21 cellular contexts compared by ENCODE assay signal in the genomic region with DNA sequence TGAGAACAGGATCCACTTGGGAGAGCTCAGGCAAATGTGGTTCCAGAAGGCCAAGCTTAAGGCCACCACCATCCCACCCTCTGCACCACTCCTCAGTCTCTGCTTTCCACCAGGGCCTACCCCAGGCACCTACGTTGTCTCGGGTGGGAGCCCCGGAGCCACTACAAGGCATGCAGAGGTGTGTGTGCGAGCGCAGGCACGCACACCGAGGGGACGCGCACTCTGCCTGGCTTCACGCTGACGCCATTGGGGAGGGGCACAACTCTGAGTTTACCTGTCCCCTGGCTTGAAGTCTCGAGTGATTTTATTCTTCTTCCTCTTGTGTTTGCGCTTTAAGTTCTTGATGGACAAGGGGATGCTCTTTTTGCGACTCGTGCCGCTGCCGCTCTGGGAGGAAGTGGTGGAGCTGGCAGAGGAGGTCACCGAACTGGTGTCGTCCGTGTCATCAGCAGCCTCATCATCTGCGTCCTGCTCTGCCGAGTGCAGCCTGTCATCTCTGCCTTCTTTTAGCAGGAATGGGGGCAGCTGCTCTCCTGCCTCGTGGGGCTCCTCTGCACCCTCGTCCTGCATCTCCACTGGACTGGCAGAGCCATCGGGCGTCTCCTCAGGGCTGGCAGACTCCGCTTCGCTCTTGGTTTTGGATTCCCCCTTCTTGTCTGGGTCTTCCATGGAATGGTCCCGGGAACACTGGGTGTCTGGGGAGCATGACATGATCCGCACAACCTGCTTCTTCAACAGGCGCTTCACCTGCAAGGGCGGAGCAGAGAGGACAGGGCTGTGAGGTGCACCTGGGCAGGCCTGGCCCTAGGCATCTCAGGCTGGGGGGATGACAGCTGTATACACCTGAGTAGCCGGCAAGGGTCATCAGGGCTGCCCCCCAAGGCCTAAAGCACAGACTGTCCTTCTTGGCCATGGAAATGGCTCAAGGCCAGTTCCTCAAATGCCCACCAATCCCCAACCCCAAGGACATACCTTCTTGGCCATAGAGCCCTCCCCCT. TPM values are rescaled to one million over a fixed set of nuclear protein-coding genes. Genes with fewer than 3 reads are reported as not detected.
DNase-seq lines count a peak whose midpoint lies in the region; ATAC-seq and TF ChIP-seq lines count a peak whose summit lies in the region.
"Had no signal": no experiment of that assay in that cellular context is flagged by ENCODE, and none has a peak within 500 bp of the region (broad histone marks: within the 10 kb centered on the region; RNA-seq: fewer than 3 reads in every experiment).

No MANE protein-coding gene starts in this region.

- 86% methylated on average over 15 of the region's 33 CpGs for WGBS in mammary epithelial cell (ENCODE audit: low coverage, missing lambda C conversion rate)
- WGBS in transverse colon (ENCODE audit: low coverage in 1 of 2), 2 donors: 77 to 90% methylated on average over 7 to 33 of the region's 33 CpGs

- H3K9ac ChIP-seq in mammary epithelial cell (ENCODE audit: insufficient read depth, low read length): no peak overlapping the region
- H3K9ac ChIP-seq: KMS-11 had no signal

- peaks cover 28% of the 10 kb centered on the region for H3K4me1 ChIP-seq in mammary epithelial cell (ENCODE audit: insufficient read depth, low read length)
- H3K4me1 ChIP-seq in breast epithelium: no peaks in the 10 kb centered on the region
- H3K4me1 ChIP-seq in transverse colon: no peaks in the 10 kb centered on the region
- H3K4me1 ChIP-seq: Peyer's patch had no signal

- peaks cover 9% of the 10 kb centered on the region for H3K9me3 Mint-ChIP-seq in glutamatergic neuron (ENCODE audit: unreplicated experiment)
- H3K9me3 Mint-ChIP-seq in activated naive CD4-positive, alpha-beta T cell treated with anti-CD3 and anti-CD28 coated beads for 36 hours: no peaks in the 10 kb centered on the region
- H3K9me3 Mint-ChIP-seq: CD8-positive, alpha-beta memory T cell had no signal

- no peak overlapping the region for H3K4me2 ChIP-seq in mammary epithelial cell (ENCODE audit: insufficient read depth, low read depth, low read length)
- H3K4me2 ChIP-seq: KMS-11 had no signal

- TF ChIP-seq EP300 in transverse colon (IDR thresholded peaks at IDR 0.05; ENCODE audit: low read depth): no peak

- H4K20me1 ChIP-seq in mammary epithelial cell (ENCODE audit: insufficient read depth, low read length): no peaks in the 10 kb centered on the region

- TF ChIP-seq CTCF in mammary epithelial cell (conservative IDR thresholded peaks at IDR 0.05 in 1 of 2, IDR thresholded peaks at IDR 0.05 in 1 of 2; ENCODE audit: extremely low read depth in 1 of 2, insufficient read depth in 1 of 2, low read depth in 1 of 2, low read length in 2 of 2) (no peak), breast epithelium (IDR thresholded peaks at IDR 0.05) (no peak), RWPE1 (conservative IDR thresholded peaks at IDR 0.05; ENCODE audit: low read depth) (no peak), glutamatergic neuron (IDR thresholded peaks at IDR 0.05; ENCODE audit: partially characterized antibody, unreplicated experiment) (no peak), transverse colon (IDR thresholded peaks at IDR 0.05) (no peak)

- POLR2A ChIA-PET in RWPE1 (lab: Yijun Ruan, JAX; ENCODE audit: low non-redundant PET): no interaction called here

- dilution Hi-C loops in mammary epithelial cell (cut with HindIII; ENCODE audit: low sequenced_read_pairs): loop anchor here (5.0 to 10.0 kb wide), 4 partner anchors 33 to 107 kb away; a partner anchor contains a TSS

- in situ Hi-C loops in mammary epithelial cell (cut with MboI; ENCODE audit: low sequenced_read_pairs in 2 of 2) (loop anchor here (5.0 to 10.0 kb wide), 4 partner anchors 92 to 108 kb away; a partner anchor contains a TSS), transverse colon (cut with MboI; ENCODE audit: low pct_ligation_motif_present in 1 of 4, low pct_unique_long_range_greater_than_20kb in 1 of 4, low sequenced_read_pairs in 3 of 4) (loop anchor here (5.0 to 10.0 kb wide), 2 partner anchors 95 to 97 kb away; a partner anchor contains a TSS)

- peaks cover 19% of the 10 kb centered on the region for H3K36me3 ChIP-seq in mammary epithelial cell (ENCODE audit: insufficient read depth, low read length)
- H3K36me3 ChIP-seq in breast epithelium: peaks cover 5% of the 10 kb centered on the region
- peaks cover 0 to 31% (median 15%) of the 10 kb centered on the region in 4 donors for H3K36me3 ChIP-seq in transverse colon

- intact Hi-C loops in mammary epithelial cell (cut with micrococcal nuclease): loop anchor here (10.0 kb wide), 1 partner anchor 275 kb away; no protein-coding TSS in a partner anchor
- intact Hi-C loops in breast epithelium (cut with DNase I; ENCODE audit: low total_unique reads): loop anchor here (5.0 to 10.0 kb wide), 2 partner anchors 92 to 575 kb away; a partner anchor contains a TSS
- intact Hi-C loops in transverse colon (cut with DNase I; ENCODE audit: low total_unique reads): loop anchor here (10.0 kb wide), 1 partner anchor 165 kb away; no protein-coding TSS in a partner anchor
- intact Hi-C loops in activated naive CD4-positive, alpha-beta T cell treated with anti-CD3 and anti-CD28 coated beads for 36 hours (cut with micrococcal nuclease): no loop called here

- no peak overlapping the region for H3K27ac ChIP-seq in mammary epithelial cell (ENCODE audit: insufficient read depth, low read depth, low read length)
- H3K27ac ChIP-seq in breast epithelium: no peak overlapping the region
- H3K27ac ChIP-seq in RWPE1: peak overlapping the region; percentile 39
- no peak overlapping the region for H3K27ac ChIP-seq in transverse colon
- H3K27ac ChIP-seq: C4-2B, KMS-11, Peyer's patch, SJSA1 had no signal

- H3K4me3 Mint-ChIP-seq in glutamatergic neuron (ENCODE audit: unreplicated experiment): no peak overlapping the region
- H3K4me3 Mint-ChIP-seq in activated naive CD4-positive, alpha-beta T cell treated with anti-CD3 and anti-CD28 coated beads for 36 hours: no peak overlapping the region

- H3K27me3 ChIP-seq in mammary epithelial cell (ENCODE audit: insufficient read depth, low read length) (no peaks in the 10 kb centered on the region), breast epithelium (no peaks in the 10 kb centered on the region), transverse colon (no peaks in the 10 kb centered on the region)
- H3K27me3 ChIP-seq: Peyer's patch, SJSA1 had no signal

- TF ChIP-seq POLR2A in breast epithelium (IDR thresholded peaks at IDR 0.05) (no peak), transverse colon (IDR thresholded peaks at IDR 0.05) (no peak)

- peaks cover 9% of the 10 kb centered on the region for H3K27me3 Mint-ChIP-seq in glutamatergic neuron (ENCODE audit: unreplicated experiment)
- no peaks in the 10 kb centered on the region for H3K27me3 Mint-ChIP-seq in activated naive CD4-positive, alpha-beta T cell treated with anti-CD3 and anti-CD28 coated beads for 36 hours (ENCODE audit: low read depth)
- H3K27me3 Mint-ChIP-seq: CD8-positive, alpha-beta memory T cell had no signal

- peaks cover 4% of the 10 kb centered on the region for H3K4me1 Mint-ChIP-seq in glutamatergic neuron (ENCODE audit: low read depth, unreplicated experiment)
- no peaks in the 10 kb centered on the region for H3K4me1 Mint-ChIP-seq in activated naive CD4-positive, alpha-beta T cell treated with anti-CD3 and anti-CD28 coated beads for 36 hours (ENCODE audit: low read depth)
- H3K4me1 Mint-ChIP-seq: CD8-positive, alpha-beta memory T cell had no signal

- no peaks in the 10 kb centered on the region for H3K36me3 Mint-ChIP-seq in glutamatergic neuron (ENCODE audit: unreplicated experiment)
- H3K36me3 Mint-ChIP-seq in activated naive CD4-positive, alpha-beta T cell treated with anti-CD3 and anti-CD28 coated beads for 36 hours (ENCODE audit: low read depth): peaks cover 23% of the 10 kb centered on the region

- DNase-seq in mammary epithelial cell (no peak), breast epithelium (ENCODE audit: low spot score in 2 of 2) (no peak), RWPE1 (ENCODE audit: low spot score) (no peak), glutamatergic neuron (no peak), transverse colon (no peak)
- no peak for DNase-seq in activated naive CD4-positive, alpha-beta T cell treated with anti-CD3 and anti-CD28 coated beads for 36 hours
- DNase-seq: 8988T; AML-193; CD8-positive, alpha-beta memory T cell; EL; GF-D8; NCI-H1105; NCI-H2029 treated with DMSO at 0.1 percent for 48 hours; NCI-H226; NCI-H510A treated with DMSO at 0.1 percent for 48 hours; NCI-H748 treated with DMSO at 0.1 percent for 48 hours; Peyer's patch had no signal

- ATAC-seq in HG03095 (IDR thresholded peaks at IDR 0.05; ENCODE audit: unreplicated experiment): no peak

- no peak overlapping the region for H2AFZ ChIP-seq in mammary epithelial cell (ENCODE audit: low read depth, low read length)

- H3K9me3 ChIP-seq in mammary epithelial cell (replicated peaks; ENCODE audit: insufficient read depth, low read length) (no peaks in the 10 kb centered on the region), breast epithelium (no peaks in the 10 kb centered on the region), transverse colon (no peaks in the 10 kb centered on the region)
- H3K9me3 ChIP-seq: Peyer's patch, SJSA1 had no signal

- no peaks in the 10 kb centered on the region for H3K79me2 ChIP-seq in mammary epithelial cell (ENCODE audit: insufficient read depth, low read length)

- TSS peak; percentile 37 for BruUV-seq in mammary epithelial cell (replicated peaks; lab: Mats Ljungman, UMichigan)

- CTCF ChIA-PET in mammary epithelial cell (lab: Charles Lee; ENCODE audit: low non-redundant PET): no interaction called here
- CTCF ChIA-PET in RWPE1 (lab: Yijun Ruan, JAX): interaction anchor here (0.6 to 3.4 kb wide), 9 partner anchors 9 to 102 kb away, joined by 3 to 30 read pairs (median 5); a partner anchor contains a TSS
- CTCF ChIA-PET in activated naive CD4-positive, alpha-beta T cell treated with anti-CD3 and anti-CD28 coated beads for 36 hours (lab: Charles Lee): interaction anchor here (0.6 to 4.5 kb wide), 17 partner anchors 8 to 385 kb away, joined by 3 to 113 read pairs (median 9); a partner anchor contains a TSS

- H3K4me3 ChIP-seq in mammary epithelial cell (replicated peaks in 1 of 3; ENCODE audit: insufficient read depth in 1 of 3, low read depth in 2 of 3, low read length in 3 of 3) (no peak overlapping the region), breast epithelium (no peak overlapping the region), transverse colon (no peak overlapping the region)
- H3K4me3 ChIP-seq: Peyer's patch, SJSA1 had no signal

- H3K27ac Mint-ChIP-seq in glutamatergic neuron (ENCODE audit: unreplicated experiment): peak overlapping the region; percentile 48
- H3K27ac Mint-ChIP-seq in activated naive CD4-positive, alpha-beta T cell treated with anti-CD3 and anti-CD28 coated beads for 36 hours: no peak overlapping the region

RNA-seq across cellular contexts. Expression of a gene that starts 15.1 kb away (rescaled TPM):
- total RNA-seq in mammary epithelial cell: 100 to 1,000 TPM; 150 to 240 TPM
- polyA plus RNA-seq in mammary epithelial cell: 121 TPM
- polyA minus RNA-seq in mammary epithelial cell: 50.6 TPM
- total RNA-seq in breast epithelium: 10 to 100 TPM in 2 of 3 donors, 1 to 10 TPM in 1; 9.6 to 28.5 (median 23.0) TPM
- total RNA-seq in glutamatergic neuron (ENCODE audit: unreplicated experiment): 3.1 TPM
- 10 to 100 TPM in 1 of 4 donors, 1 to 10 TPM in 2, not detected in 1; 4.2 to 16.1 (median 6.8) TPM for total RNA-seq in transverse colon
- total RNA-seq in activated naive CD4-positive, alpha-beta T cell treated with anti-CD3 and anti-CD28 coated beads for 36 hours: 1 to 10 TPM; 9.0 to 9.2 TPM

RNA-seq across cellular contexts. Expression of a gene that starts 45.8 kb away (rescaled TPM):
- total RNA-seq in mammary epithelial cell: 10 to 100 TPM; 56.4 to 84.0 TPM
- 70.3 TPM for polyA plus RNA-seq in mammary epithelial cell
- 154 TPM for polyA minus RNA-seq in mammary epithelial cell
- total RNA-seq in breast epithelium: 100 to 1,000 TPM in 1 of 3 donors, 10 to 100 TPM in 2; 71.4 to 110 (median 78.3) TPM
- total RNA-seq in glutamatergic neuron (ENCODE audit: unreplicated experiment): 68.5 TPM
- 100 to 1,000 TPM in 2 of 4 donors, 10 to 100 TPM in 2; 50.1 to 147 (median 96.7) TPM for total RNA-seq in transverse colon
- 10 to 100 TPM; 30.1 to 33.3 TPM for total RNA-seq in activated naive CD4-positive, alpha-beta T cell treated with anti-CD3 and anti-CD28 coated beads for 36 hours

RNA-seq across cellular contexts. Expression of a gene that starts 53.5 kb away (rescaled TPM):
- total RNA-seq in mammary epithelial cell: 10 to 100 TPM; 20.8 to 21.3 TPM
- polyA plus RNA-seq in mammary epithelial cell: 14.9 TPM
- polyA minus RNA-seq in mammary epithelial cell: 102 TPM
- 10 to 100 TPM; 17.4 to 22.5 (median 17.7) TPM for total RNA-seq in breast epithelium
- total RNA-seq in glutamatergic neuron (ENCODE audit: unreplicated experiment): 94.3 TPM
- 10 to 100 TPM in 3 of 4 donors, 1 to 10 TPM in 1; 9.8 to 28.8 (median 15.9) TPM for total RNA-seq in transverse colon
- 10 to 100 TPM; 18.8 TPM for total RNA-seq in activated naive CD4-positive, alpha-beta T cell treated with anti-CD3 and anti-CD28 coated beads for 36 hours

Comparison
In these comparisons a context has a peak if more than half of its experiments do, and no peak if none do; other contexts are left out.
1. RNA of a gene that starts 15.1 kb away (total RNA-seq): 150 to 240 TPM in mammary epithelial cell; 9.6 to 28.5 TPM in breast epithelium, 9.0 to 9.2 TPM in activated naive CD4-positive, alpha-beta T cell treated with anti-CD3 and anti-CD28 coated beads for 36 hours, 4.2 to 16.1 TPM in transverse colon and 3.1 TPM in glutamatergic neuron (single experiment); every median in the first group is over 4 times any median in the second.